Comparison of ENCODE assay signal across 38 cellular contexts in genomic region chr1:22941257-22941656, GRCh38. TPM values are rescaled to one million over a fixed set of nuclear protein-coding genes. Genes with fewer than 3 reads are reported as not detected.
"Had no signal": no experiment of that assay in that cellular context is flagged by ENCODE, and none has a peak within 500 bp of the region (broad histone marks: within the 10 kb centered on the region; RNA-seq: fewer than 3 reads in every experiment).

No MANE protein-coding gene starts in this region.

- H3K27ac ChIP-seq: adrenal gland, body of pancreas, brain microvascular endothelial cell, breast epithelium, VCaP had no signal

- DNase-seq: activated B cell treated with CpG ODN at 0.5 μM for 24 hours; activated CD4-positive, alpha-beta memory T cell treated with anti-CD3 and anti-CD28 coated beads for 36 hours; activated CD4-positive, alpha-beta T cell treated with anti-CD3 and anti-CD28 coated beads for 4 hours; activated CD4-positive, alpha-beta T cell treated with anti-CD3 and anti-CD28 coated beads, Interleukin-2, amount 10 ng/mL, durations not matched to agents 24 days and 14 days; activated CD4-positive, alpha-beta T cell treated with anti-CD3 and anti-CD28 coated beads, Interleukin-2, amount 50 U/mL, for 1 hour; activated CD4-positive, alpha-beta T cell treated with anti-CD3 and anti-CD28 coated beads, Interleukin-2, amount 50 U/mL, for 4 hours; activated CD4-positive, CD25-positive, alpha-beta regulatory T cell treated with anti-CD3 and anti-CD28 coated beads, Interleukin-2, amount 50 U/mL, for 72 hours; activated CD8-positive, alpha-beta memory T cell treated with anti-CD3 and anti-CD28 coated beads, Interleukin-2, amount 50 U/mL, for 4 hours; activated CD8-positive, alpha-beta T cell treated with anti-CD3 and anti-CD28 coated beads for 36 hours; activated effector memory CD4-positive, alpha-beta T cell treated with anti-CD3 and anti-CD28 coated beads, Interleukin-2, amount 50 U/mL, for 16 hours; activated gamma-delta T cell treated with Interleukin-2 at 50 U/mL for 16 hours; activated naive CD4-positive, alpha-beta T cell; activated naive CD4-positive, alpha-beta T cell treated with anti-CD3 and anti-CD28 coated beads for 36 hours; activated naive CD4-positive, alpha-beta T cell treated with anti-CD3 and anti-CD28 coated beads, Interleukin-2, amount 50 U/mL, for 16 hours; activated naive CD8-positive, alpha-beta T cell treated with anti-CD3 and anti-CD28 coated beads for 36 hours; activated T-cell treated with anti-CD3 and anti-CD28 coated beads for 4 hours; activated T-cell treated with anti-CD3 and anti-CD28 coated beads, Interleukin-2, amount 50 U/mL, for 1 hour; activated T-cell treated with anti-CD3 and anti-CD28 coated beads, Interleukin-2, amount 50 U/mL, for 4 hours; activated T-cell treated with anti-CD3 and anti-CD28 coated beads, Interleukin-2, amount 50 U/mL, for 72 hours; adrenal gland; amniotic stem cell; body of pancreas; brain microvascular endothelial cell; caudate nucleus; cerebellar nuclear complex; T-helper 1 cell; T-helper 2 cell; T-helper 9 cell had no signal

- H3K9me3 ChIP-seq: adrenal gland, body of pancreas had no signal

- H3K4me1 ChIP-seq: adrenal gland, body of pancreas, breast epithelium had no signal

- H3K4me3 ChIP-seq: adrenal gland, body of pancreas, breast epithelium had no signal

- H3K36me3 ChIP-seq: adrenal gland, brain microvascular endothelial cell, breast epithelium had no signal

- FAIRE-seq: astrocyte, TTC549 had no signal

- ATAC-seq: activated CD8-positive, alpha-beta T cell treated with anti-CD3 and anti-CD28 coated beads for 36 hours; activated naive CD4-positive, alpha-beta T cell treated with anti-CD3 and anti-CD28 coated beads, Interleukin-2, amount 50 U/mL, for 72 hours; activated T-cell treated with anti-CD3 and anti-CD28 coated beads, Interleukin-2, amount 50 U/mL, for 4 hours; activated T-cell treated with anti-CD3 and anti-CD28 coated beads, Interleukin-2, amount 50 U/mL, for 72 hours; activated T-helper 17 cell treated with anti-CD3 and anti-CD28 coated beads, Interleukin-2, amount 50 U/mL, for 72 hours; body of pancreas had no signal

- H3K27me3 ChIP-seq: adrenal gland, body of pancreas, breast epithelium had no signal

RNA-seq across cellular contexts. Expression of gene LACTBL1, which starts 31.4 kb away (rescaled TPM):
- total RNA-seq: activated B cell treated with CpG ODN at 0.5 μM for 24 hours; activated CD4-positive, alpha-beta memory T cell treated with anti-CD3 and anti-CD28 coated beads for 36 hours; activated CD4-positive, alpha-beta T cell treated with anti-CD3 and anti-CD28 coated beads, Interleukin-2, amount 10 ng/mL, durations not matched to agents 24 days and 14 days; activated CD8-positive, alpha-beta memory T cell treated with anti-CD3 and anti-CD28 coated beads for 36 hours; activated CD8-positive, alpha-beta T cell treated with anti-CD3 and anti-CD28 coated beads for 36 hours; activated naive CD4-positive, alpha-beta T cell treated with anti-CD3 and anti-CD28 coated beads for 36 hours; activated naive CD4-positive, alpha-beta T cell treated with anti-CD3 and anti-CD28 coated beads, Interleukin-2, amount 50 U/mL, for 72 hours; activated naive CD8-positive, alpha-beta T cell treated with anti-CD3 and anti-CD28 coated beads for 36 hours; activated T-cell treated with anti-CD3 and anti-CD28 coated beads, Interleukin-2, amount 50 U/mL, for 4 hours; activated T-cell treated with anti-CD3 and anti-CD28 coated beads, Interleukin-2, amount 50 U/mL, for 72 hours; activated T-helper 1 cell treated with anti-CD3 and anti-CD28 coated beads, Interleukin-12 subunit alpha, Interleukin-12 subunit beta, Interleukin-2, Interleukin-4 antibody, amounts not matched to agents 30 ng/mL and 10 ng/mL and 1 ng/mL, durations not matched to agents 14 hours and 24 hours and 36 hours; activated T-helper 17 cell treated with anti-CD3 and anti-CD28 coated beads, Interleukin-2, amount 50 U/mL, for 72 hours; adrenal gland; aorta; astrocyte; body of pancreas; breast epithelium; chondrocyte had no signal
- polyA plus RNA-seq: adrenal gland, aorta had no signal
